Comparison of ENCODE assay signal across 8 cellular contexts in the genomic region with DNA sequence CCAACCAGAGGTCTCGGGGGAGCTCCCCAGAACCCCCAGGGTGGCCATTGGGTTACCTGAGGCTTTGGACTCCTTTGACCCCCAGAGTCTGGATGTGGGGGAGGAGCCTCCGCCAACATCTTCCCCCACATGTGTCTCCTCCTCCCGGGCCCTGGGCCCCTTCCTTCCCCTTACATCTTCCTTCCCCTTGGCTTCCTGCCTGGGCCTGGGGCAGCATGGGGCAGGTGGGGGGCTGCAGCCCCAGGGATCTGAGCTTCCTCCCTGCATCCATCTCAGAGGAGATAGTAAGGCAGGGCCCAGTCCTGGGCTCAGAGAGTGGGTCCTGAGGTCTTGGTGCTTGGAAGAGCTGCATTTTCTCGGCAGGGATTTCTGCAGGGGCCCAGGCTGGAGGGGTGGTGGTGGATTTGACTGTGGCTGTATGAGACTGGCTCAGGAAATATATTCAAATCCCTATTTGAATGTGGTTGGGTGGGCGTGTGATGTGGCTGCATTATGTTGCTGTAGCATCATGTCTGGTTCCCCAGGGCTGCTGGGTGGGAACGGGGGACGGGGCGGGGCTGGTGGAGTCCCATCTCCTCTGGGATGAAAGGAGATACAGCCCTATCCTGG. TPM values are rescaled to one million over a fixed set of nuclear protein-coding genes. Genes with fewer than 3 reads are reported as not detected.
DNase-seq lines count a peak whose midpoint lies in the region; ATAC-seq and TF ChIP-seq lines count a peak whose summit lies in the region.

No MANE protein-coding gene starts in this region.

- peak overlapping the region; percentile 99 for H3K9ac ChIP-seq in OCI-LY3 (ENCODE audit: low read length)

- DNase-seq in ascending aorta (ENCODE audit: low spot score in 2 of 2): peak in 1 of 2 donors; percentile 65
- DNase-seq in prostate gland (ENCODE audit: low spot score): no peak
- no peak for DNase-seq in posterior vena cava (ENCODE audit: low spot score)
- no peak for DNase-seq in Caco-2
- no peak for DNase-seq in NCI-H2227 treated with DMSO at 0.1 percent for 48 hours (lab: John Stamatoyannopoulos, UW)

- H3K4me2 ChIP-seq in OCI-LY3 (ENCODE audit: low read length): peak overlapping the region; percentile 82

- peaks cover 44% of the 10 kb centered on the region for H4K20me1 ChIP-seq in OCI-LY3 (ENCODE audit: insufficient read depth, low read length)

- H3K9me3 ChIP-seq in OCI-LY3 (ENCODE audit: insufficient read depth, low read length) (no peaks in the 10 kb centered on the region), ascending aorta (no peaks in the 10 kb centered on the region), prostate gland (no peaks in the 10 kb centered on the region), Caco-2 (no peaks in the 10 kb centered on the region)

- H2AFZ ChIP-seq in OCI-LY3 (ENCODE audit: low read depth, low read length): no peak overlapping the region; the same call in 1 of the 2 replicates

- intact Hi-C loops in ascending aorta (cut with DNase I) (no loop called here), prostate gland (cut with DNase I) (no loop called here), posterior vena cava (cut with DNase I) (no loop called here), Caco-2 (cut with micrococcal nuclease; ENCODE audit: unreplicated experiment) (no loop called here)

- TF ChIP-seq POLR2A in prostate gland (IDR thresholded peaks at IDR 0.05): no peak

- H3K4me3 ChIP-seq in OCI-LY3 (ENCODE audit: low read length): peak overlapping the region; percentile 88
- H3K4me3 ChIP-seq in ascending aorta: peak overlapping the region; percentile 10 to 60
- peak overlapping the region; percentile 21 to 22 for H3K4me3 ChIP-seq in prostate gland
- no peak overlapping the region for H3K4me3 ChIP-seq in Caco-2 (ENCODE audit: low read depth, low read length)

- peaks cover 13% of the 10 kb centered on the region for H3K36me3 Mint-ChIP-seq in Caco-2 (ENCODE audit: insufficient read depth, unreplicated experiment)

- H3K36me3 ChIP-seq in OCI-LY3 (replicated peaks; ENCODE audit: low read depth, low read length): peaks cover 26% of the 10 kb centered on the region
- H3K36me3 ChIP-seq in ascending aorta: no peaks in the 10 kb centered on the region
- H3K36me3 ChIP-seq in prostate gland: no peaks in the 10 kb centered on the region
- no peaks in the 10 kb centered on the region for H3K36me3 ChIP-seq in Caco-2 (ENCODE audit: control insufficient read depth, insufficient read depth, low read length)

- no TSS peak for BruUV-seq in Caco-2 (replicated peaks; lab: Mats Ljungman, UMichigan)

- TF ChIP-seq CTCF in OCI-LY3 (IDR thresholded peaks at IDR 0.05; ENCODE audit: low read depth, low read length): no peak
- TF ChIP-seq CTCF in ascending aorta (IDR thresholded peaks at IDR 0.05): no peak
- no peak for TF ChIP-seq CTCF in prostate gland (IDR thresholded peaks at IDR 0.05)
- no peak for TF ChIP-seq CTCF in Caco-2 (IDR thresholded peaks at IDR 0.05; ENCODE audit: insufficient read depth in 1 of 2, low read depth in 1 of 2, low read length in 1 of 2, severe bottlenecking in 1 of 2, unreplicated experiment in 1 of 2)

- no peaks in the 10 kb centered on the region for H3K4me1 Mint-ChIP-seq in Caco-2 (ENCODE audit: low read depth, unreplicated experiment)

- 56% methylated on average over 8 of the region's 8 CpGs for WGBS in prostate gland

- no peak overlapping the region for H3K4me3 Mint-ChIP-seq in Caco-2 (ENCODE audit: unreplicated experiment)

- POLR2A ChIA-PET in Caco-2 (lab: Charles Lee): no interaction called here

- peaks cover 57% of the 10 kb centered on the region for H3K79me2 ChIP-seq in OCI-LY3 (ENCODE audit: low read length)

- H3K27me3 ChIP-seq in OCI-LY3 (ENCODE audit: low read depth, low read length) (no peaks in the 10 kb centered on the region), ascending aorta (no peaks in the 10 kb centered on the region), prostate gland (replicated peaks; ENCODE audit: insufficient read depth) (no peaks in the 10 kb centered on the region), Caco-2 (replicated peaks; ENCODE audit: control insufficient read depth, insufficient read depth, low read length) (no peaks in the 10 kb centered on the region)

- H3K9me3 Mint-ChIP-seq in Caco-2 (ENCODE audit: unreplicated experiment): peaks cover 16% of the 10 kb centered on the region

- H3K27ac Mint-ChIP-seq in Caco-2 (ENCODE audit: unreplicated experiment): no peak overlapping the region

- CTCF ChIA-PET in Caco-2 (lab: Charles Lee): interaction anchor here (0.6 kb wide), 1 partner anchor 113 kb away, joined by 3 read pairs; no protein-coding TSS in a partner anchor

- H3K27ac ChIP-seq in OCI-LY3 (ENCODE audit: low read length) (peak overlapping the region; percentile 87), ascending aorta (peak overlapping the region in 1 of 2 donors; percentile 33), prostate gland (no peak overlapping the region)

- H3K27me3 Mint-ChIP-seq in Caco-2 (ENCODE audit: insufficient read depth, unreplicated experiment): no peaks in the 10 kb centered on the region

- H3K4me1 ChIP-seq in OCI-LY3 (ENCODE audit: low read length) (peaks cover 31% of the 10 kb centered on the region), ascending aorta (no peaks in the 10 kb centered on the region), prostate gland (replicated peaks) (no peaks in the 10 kb centered on the region), Caco-2 (no peaks in the 10 kb centered on the region)

- peak; percentile 43 for ATAC-seq in GM19324 (IDR thresholded peaks at IDR 0.05; ENCODE audit: low FRiP score, unreplicated experiment)
- no peak for ATAC-seq in GM18858 (IDR thresholded peaks at IDR 0.05; ENCODE audit: unreplicated experiment)

RNA-seq across cellular contexts. Expression of a gene that starts 0.9 kb away (rescaled TPM):
- total RNA-seq in ascending aorta (4.4 TPM), prostate gland (1 to 10 TPM; 3.6 to 4.8 TPM), posterior vena cava (1 to 10 TPM; 6.4 to 7.8 TPM), Caco-2 (2022) (not detected in 2 replicates)

RNA-seq across cellular contexts. Expression of a gene that starts 6.2 kb away (rescaled TPM):
- total RNA-seq in ascending aorta (not detected), prostate gland (10 to 100 TPM; 35.5 to 45.1 TPM), posterior vena cava (under 1 TPM; 0.37 to 0.52 TPM), Caco-2 (2022) (20.5 and 24.5 TPM in 2 replicates)

RNA-seq across cellular contexts. Expression of a gene that starts 33.9 kb away (rescaled TPM):
- 109 TPM for total RNA-seq in ascending aorta
- 10 to 100 TPM; 37.0 to 74.2 TPM for total RNA-seq in prostate gland
- 10 to 100 TPM; 83.2 to 92.6 TPM for total RNA-seq in posterior vena cava
- total RNA-seq in Caco-2 (2022): 106 and 107 TPM in 2 replicates

RNA-seq across cellular contexts. Expression of a gene that starts 36.0 kb away (rescaled TPM):
- total RNA-seq in ascending aorta (57.6 TPM), prostate gland (10 to 100 TPM; 62.7 to 98.0 TPM), posterior vena cava (10 to 100 TPM; 39.3 to 43.4 TPM), Caco-2 (2022) (48.9 and 53.6 TPM in 2 replicates)

RNA-seq across cellular contexts. Expression of a gene that starts 53.0 kb away (rescaled TPM):
- 2,421 TPM for total RNA-seq in ascending aorta
- 100 to 1,000 TPM in 1 of 2 donors, 10 to 100 TPM in 1; 95.1 to 165 TPM for total RNA-seq in prostate gland
- 1,000 to 10,000 TPM in 1 of 2 donors, 100 to 1,000 TPM in 1; 929 to 2,763 TPM for total RNA-seq in posterior vena cava
- total RNA-seq in Caco-2 (2022): 19.3 and 21.7 TPM in 2 replicates

Comparison
In these comparisons a context has a peak if more than half of its experiments do, and no peak if none do; other contexts are left out.
1. RNA of a gene that starts 6.2 kb away (total RNA-seq): 35.5 to 45.1 TPM in prostate gland and 20.5 to 24.5 TPM in Caco-2; 0.37 to 0.52 TPM in posterior vena cava and not detected in ascending aorta (single experiment); every median in the first group is over 10 times any median in the second.